In genomic region chr1:979744-980072, GRCh38 we compare ENCODE assay signal across 1 cellular context.
TF ChIP-seq lines count a peak whose summit lies in the region.

No MANE protein-coding gene starts in this region.

TF ChIP-seq in HepG2, 621 proteins besides CTCF, POLR2A, EP300 and RAD21:
- TF ChIP-seq ZBTB38 (CRISPR knock-in tag; IDR thresholded peaks at IDR 0.05) (peak; percentile 54; the same call in 1 of the 2 replicates), ZMYM2 (CRISPR knock-in tag; IDR thresholded peaks at IDR 0.05) (0 out of 2 replicates have a peak, but pooled peaks have one; percentile 17), AGO1 (IDR thresholded peaks at IDR 0.05; ENCODE audit: low read depth, low read length, poor library complexity, severe bottlenecking) (no peak)
